8 cellular contexts compared by ENCODE assay signal in the genomic region with DNA sequence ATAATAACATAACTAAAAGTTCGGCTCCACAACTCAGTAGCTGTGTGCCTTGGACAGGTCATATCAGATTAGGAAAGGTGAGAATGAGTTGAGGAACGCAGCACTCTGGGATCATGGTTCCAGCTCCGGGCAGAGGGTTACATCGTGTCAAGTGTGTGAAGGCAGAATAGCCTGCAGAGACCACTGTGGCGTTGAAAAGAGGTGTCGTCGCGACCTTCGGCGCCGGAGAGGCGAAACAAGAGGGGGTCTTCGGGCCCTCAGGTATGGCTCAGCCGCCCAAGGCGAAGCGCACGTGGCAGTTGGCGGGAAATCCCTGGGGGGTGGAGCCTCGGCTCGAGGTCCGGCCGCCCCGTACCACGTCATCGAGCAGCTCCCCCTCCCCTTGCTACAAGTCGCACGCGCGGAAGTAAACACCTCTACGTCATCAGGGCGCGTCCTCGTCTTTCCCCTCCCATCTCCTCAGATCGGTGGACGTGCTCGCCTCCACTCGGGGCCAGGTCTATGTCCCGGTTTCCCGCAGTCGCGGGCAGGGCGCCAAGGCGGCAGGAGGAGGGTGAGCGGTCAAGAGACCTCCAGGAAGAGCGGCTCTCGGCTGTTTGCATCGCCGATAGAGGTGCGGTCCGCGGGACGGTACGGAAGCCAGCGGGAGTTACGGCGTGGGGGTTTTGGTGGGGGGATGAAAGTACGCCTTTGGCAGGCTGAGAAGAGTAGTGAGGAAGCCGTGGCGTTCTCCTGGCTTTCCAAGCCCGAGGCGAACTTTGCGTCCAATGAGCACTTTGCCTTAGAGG. TPM values are rescaled to one million over a fixed set of nuclear protein-coding genes. Genes with fewer than 3 reads are reported as not detected.
DNase-seq lines count a peak whose midpoint lies in the region; ATAC-seq and TF ChIP-seq lines count a peak whose summit lies in the region.

TSS of gene DHX40 (plus strand) at position 440 of the 788 bp plus-strand sequence. CDS start at position 502, 62 bp downstream.

- intact Hi-C loops in Caco-2 (cut with micrococcal nuclease; ENCODE audit: unreplicated experiment), result loop anchor here (2.0 kb wide), 1 partner anchor 53 kb away; the partner anchor contains the start of gene CLTC
- intact Hi-C loops in mucosa of descending colon (cut with DNase I, micrococcal nuclease), result no loop called here

- H3K4me1 ChIP-seq in Caco-2, result 0 out of 2 replicates have a peak, but pooled peaks cover 5% of the 10 kb centered on the region
- H3K4me1 ChIP-seq in mucosa of descending colon (ENCODE audit: low read depth), result peaks cover 9% of the 10 kb centered on the region

- no peak for TF ChIP-seq RAD21 in Ishikawa (IDR thresholded peaks at IDR 0.05; ENCODE audit: low read depth)

- no TSS peak for BruUV-seq in Caco-2 (replicated peaks; lab: Mats Ljungman, UMichigan)

- peak within 1 kb of the TSS; percentile 99 for H3K4me3 Mint-ChIP-seq in Caco-2 (ENCODE audit: unreplicated experiment)

- H3K27me3 Mint-ChIP-seq in Caco-2 (ENCODE audit: insufficient read depth, unreplicated experiment), result no peaks in the 10 kb centered on the region

- peak within 1 kb of the TSS; percentile 39 for H3K27ac ChIP-seq in epithelial cell of prostate

- H3K4me3 ChIP-seq in Caco-2 (ENCODE audit: low read depth, low read length) (peak within 1 kb of the TSS; percentile 80), mucosa of descending colon (peak within 1 kb of the TSS; percentile 81)

- peak within 1 kb of the TSS; percentile 99 for H3K27ac Mint-ChIP-seq in Caco-2 (ENCODE audit: unreplicated experiment)

- DNase-seq in Caco-2 (peak; percentile 95 to 97), OCI-M2 (lab: John Stamatoyannopoulos, UW; ENCODE audit: unreplicated experiment) (peak; percentile 34), activated T-cell treated with anti-CD3 and anti-CD28 coated beads for 4 hours (peak; percentile 97), epithelial cell of prostate (ENCODE audit: low read depth, low spot score) (peak; percentile 76), mucosa of descending colon (peak; percentile 92 to 98 (median 96))
- peak; percentile 89 to 95 for DNase-seq in stimulated activated CD8-positive, alpha-beta memory T cell treated with anti-CD3 and anti-CD28 coated beads, Interleukin-4, amount 100 ng/mL, for 1 hour (ENCODE audit: low read depth in 2 of 2, low spot score in 1 of 2)

- POLR2A ChIA-PET in Caco-2 (lab: Charles Lee), result interaction anchor here (0.6 to 0.7 kb wide), 3 partner anchors 39 to 135 kb away, joined by 3 to 8 read pairs (median 6); partner anchors contain the start of gene CLTC

- CTCF ChIA-PET in Caco-2 (lab: Charles Lee), result no interaction called here

- no peaks in the 10 kb centered on the region for H3K9me3 ChIP-seq in Caco-2
- H3K9me3 ChIP-seq in mucosa of descending colon, result no peaks in the 10 kb centered on the region

- no peaks in the 10 kb centered on the region for H3K4me1 Mint-ChIP-seq in Caco-2 (ENCODE audit: low read depth, unreplicated experiment)

- no peak for TF ChIP-seq CTCF in Caco-2 (IDR thresholded peaks at IDR 0.05; ENCODE audit: insufficient read depth in 1 of 2, low read depth in 1 of 2, low read length in 1 of 2, severe bottlenecking in 1 of 2, unreplicated experiment in 1 of 2)
- no peak for TF ChIP-seq CTCF in mucosa of descending colon (IDR thresholded peaks at IDR 0.05)

- no peaks in the 10 kb centered on the region for H3K27me3 ChIP-seq in Caco-2 (replicated peaks; ENCODE audit: control insufficient read depth, insufficient read depth, low read length)

- H3K9me3 Mint-ChIP-seq in Caco-2 (ENCODE audit: unreplicated experiment), result no peaks in the 10 kb centered on the region

- no peak; the same call in 1 of the 2 replicates for TF ChIP-seq EP300 in Ishikawa (IDR thresholded peaks at IDR 0.05; ENCODE audit: borderline replicate concordance)

- H3K36me3 ChIP-seq in Caco-2 (ENCODE audit: control insufficient read depth, insufficient read depth, low read length) (no peaks in the 10 kb centered on the region), mucosa of descending colon (ENCODE audit: low read depth) (no peaks in the 10 kb centered on the region)

- peaks cover 22% of the 10 kb centered on the region for H3K36me3 Mint-ChIP-seq in Caco-2 (ENCODE audit: insufficient read depth, unreplicated experiment)

- peak; percentile 85 for ATAC-seq in GM21515 (IDR thresholded peaks at IDR 0.05; ENCODE audit: unreplicated experiment)
- peak; percentile 100 for ATAC-seq in mucosa of descending colon

TF ChIP-seq in Ishikawa, 13 proteins besides CTCF, POLR2A, EP300 and RAD21:
- peak; percentile 61; the same call in 1 of the 2 replicates for TF ChIP-seq USF1 (IDR thresholded peaks at IDR 0.05)
- no peak for TF ChIP-seq CEBPB (IDR thresholded peaks at IDR 0.05)
- TF ChIP-seq, protein P1, sequence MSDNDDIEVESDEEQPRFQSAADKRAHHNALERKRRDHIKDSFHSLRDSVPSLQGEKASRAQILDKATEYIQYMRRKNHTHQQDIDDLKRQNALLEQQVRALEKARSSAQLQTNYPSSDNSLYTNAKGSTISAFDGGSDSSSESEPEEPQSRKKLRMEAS (IDR thresholded peaks at IDR 0.05), result peak; percentile 100
- TF ChIP-seq NFIC (IDR thresholded peaks at IDR 0.05), result peak; percentile 43; the same call in 1 of the 2 replicates
- TF ChIP-seq TAF1 (IDR thresholded peaks at IDR 0.05; ENCODE audit: low read depth), result no peak
- TF ChIP-seq EGR1 (IDR thresholded peaks at IDR 0.05), result no peak
- peak; percentile 47; the same call in 1 of the 2 replicates for TF ChIP-seq YY1 (IDR thresholded peaks at IDR 0.05; ENCODE audit: low read depth)
- TF ChIP-seq FOXM1 (IDR thresholded peaks at IDR 0.05; ENCODE audit: borderline replicate concordance, low read depth), result no peak
- TF ChIP-seq ZBTB7A (IDR thresholded peaks at IDR 0.05; ENCODE audit: low read depth), result no peak
- no peak for TF ChIP-seq TEAD4 (IDR thresholded peaks at IDR 0.05)
- TF ChIP-seq, protein P2, sequence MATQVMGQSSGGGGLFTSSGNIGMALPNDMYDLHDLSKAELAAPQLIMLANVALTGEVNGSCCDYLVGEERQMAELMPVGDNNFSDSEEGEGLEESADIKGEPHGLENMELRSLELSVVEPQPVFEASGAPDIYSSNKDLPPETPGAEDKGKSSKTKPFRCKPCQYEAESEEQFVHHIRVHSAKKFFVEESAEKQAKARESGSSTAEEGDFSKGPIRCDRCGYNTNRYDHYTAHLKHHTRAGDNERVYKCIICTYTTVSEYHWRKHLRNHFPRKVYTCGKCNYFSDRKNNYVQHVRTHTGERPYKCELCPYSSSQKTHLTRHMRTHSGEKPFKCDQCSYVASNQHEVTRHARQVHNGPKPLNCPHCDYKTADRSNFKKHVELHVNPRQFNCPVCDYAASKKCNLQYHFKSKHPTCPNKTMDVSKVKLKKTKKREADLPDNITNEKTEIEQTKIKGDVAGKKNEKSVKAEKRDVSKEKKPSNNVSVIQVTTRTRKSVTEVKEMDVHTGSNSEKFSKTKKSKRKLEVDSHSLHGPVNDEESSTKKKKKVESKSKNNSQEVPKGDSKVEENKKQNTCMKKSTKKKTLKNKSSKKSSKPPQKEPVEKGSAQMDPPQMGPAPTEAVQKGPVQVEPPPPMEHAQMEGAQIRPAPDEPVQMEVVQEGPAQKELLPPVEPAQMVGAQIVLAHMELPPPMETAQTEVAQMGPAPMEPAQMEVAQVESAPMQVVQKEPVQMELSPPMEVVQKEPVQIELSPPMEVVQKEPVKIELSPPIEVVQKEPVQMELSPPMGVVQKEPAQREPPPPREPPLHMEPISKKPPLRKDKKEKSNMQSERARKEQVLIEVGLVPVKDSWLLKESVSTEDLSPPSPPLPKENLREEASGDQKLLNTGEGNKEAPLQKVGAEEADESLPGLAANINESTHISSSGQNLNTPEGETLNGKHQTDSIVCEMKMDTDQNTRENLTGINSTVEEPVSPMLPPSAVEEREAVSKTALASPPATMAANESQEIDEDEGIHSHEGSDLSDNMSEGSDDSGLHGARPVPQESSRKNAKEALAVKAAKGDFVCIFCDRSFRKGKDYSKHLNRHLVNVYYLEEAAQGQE (IDR thresholded peaks at IDR 0.05; ENCODE audit: low read depth), result no peak
- TF ChIP-seq CREB1 (IDR thresholded peaks at IDR 0.05; ENCODE audit: low read depth), result peak; percentile 96
- TF ChIP-seq TCF12 (IDR thresholded peaks at IDR 0.05; ENCODE audit: low read depth), result peak; percentile 60

RNA-seq across cellular contexts. Expression of gene DHX40, which starts in this region (rescaled TPM):
- total RNA-seq in Caco-2 (2022) (28.6 and 32.7 TPM in 2 replicates), mucosa of descending colon (10 to 100 TPM; 18.1 to 27.8 (median 19.8) TPM)

Comparison
In these comparisons a context has a peak if more than half of its experiments do, and no peak if none do; other contexts are left out.
1. Peak in every context shown above with its lines: DNase-seq, ATAC-seq, H3K4me3 ChIP-seq and H3K27ac ChIP-seq.
2. DNase-seq: peak in every context shown above with its lines; median percentile 97 in activated T-cell treated with anti-CD3 and anti-CD28 coated beads for 4 hours; 96 in Caco-2; 96 in mucosa of descending colon; 92 in stimulated activated CD8-positive, alpha-beta memory T cell treated with anti-CD3 and anti-CD28 coated beads, Interleukin-4, amount 100 ng/mL, for 1 hour; 76 in epithelial cell of prostate; 34 in OCI-M2.